In the genomic region with DNA sequence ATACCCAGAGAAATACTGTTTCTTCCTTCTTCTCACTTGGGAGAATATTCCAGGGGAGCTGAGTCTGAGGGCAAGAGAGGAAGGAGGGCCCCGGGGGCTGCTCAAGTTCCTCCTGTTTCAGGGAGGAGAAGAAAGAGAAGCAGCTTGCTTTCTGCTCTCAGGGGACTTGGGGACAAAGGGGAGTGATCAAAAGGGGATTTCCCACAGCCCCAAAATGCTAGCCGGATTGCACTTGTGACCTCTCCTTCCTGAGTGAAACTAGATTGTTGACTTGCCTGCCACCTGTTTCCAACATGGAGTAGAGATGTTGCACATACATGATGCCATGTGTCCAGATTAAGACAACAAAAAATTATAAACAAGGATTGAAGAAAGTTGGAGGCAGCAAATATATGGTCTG, we compare ENCODE assay signal across 9 cellular contexts. TPM values are rescaled to one million over a fixed set of nuclear protein-coding genes. Genes with fewer than 3 reads are reported as not detected.
DNase-seq lines count a peak whose midpoint lies in the region; ATAC-seq and TF ChIP-seq lines count a peak whose summit lies in the region.
"Had no signal": no experiment of that assay in that cellular context is flagged by ENCODE, and none has a peak within 500 bp of the region (broad histone marks: within the 10 kb centered on the region; RNA-seq: fewer than 3 reads in every experiment).

No MANE protein-coding gene starts in this region.

- no TSS peak for BruUV-seq in Calu3 (replicated peaks; lab: Mats Ljungman, UMichigan)

- peak in 2 of 3 donors; percentile 20 to 28 for DNase-seq in stimulated activated CD4-positive, alpha-beta T cell treated with anti-CD3 and anti-CD28 coated beads, Interleukin-12 subunit alpha, Interleukin-12 subunit beta, amount 100 ng/mL, for 48 hours (ENCODE audit: low read depth in 2 of 3, low spot score in 1 of 3)
- DNase-seq in stimulated activated CD4-positive, alpha-beta T cell treated with anti-CD3 and anti-CD28 coated beads, Interleukin-12 subunit alpha, Interleukin-12 subunit beta, amount 100 ng/mL, for 4 hours = no peak
- peak; percentile 58 for DNase-seq in T-helper 2 cell treated with Interferon-gamma antibody and Interleukin-4, amounts not matched to agents 5 μg/mL and 100 μg/mL, for 36 hours (ENCODE audit: low spot score)
- DNase-seq in mesothelial cell of epicardium (ENCODE audit: low spot score in 2 of 2, unreplicated experiment in 2 of 2) = no peak
- no peak for DNase-seq in COR-L47 (lab: John Stamatoyannopoulos, UW)
- DNase-seq in AG08395 (ENCODE audit: low spot score) = no peak
- no peak for DNase-seq in Calu3
- DNase-seq: left cardiac atrium had no signal

- peak; percentile 81 for ATAC-seq in HG02981 (IDR thresholded peaks at IDR 0.05; ENCODE audit: unreplicated experiment)

- peak overlapping the region; percentile 56 for H3K4me3 Mint-ChIP-seq in T-helper 2 cell treated with Interferon-gamma antibody and Interleukin-4, amounts not matched to agents 5 μg/mL and 100 μg/mL, for 36 hours
- no peak overlapping the region for H3K4me3 Mint-ChIP-seq in mesothelial cell of epicardium
- no peak overlapping the region for H3K4me3 Mint-ChIP-seq in Calu3 (ENCODE audit: low read depth, unreplicated experiment)

- intact Hi-C loops in Calu3 (cut with micrococcal nuclease; ENCODE audit: unreplicated experiment) = no loop called here

- peaks cover 2% of the 10 kb centered on the region for H3K36me3 Mint-ChIP-seq in T-helper 2 cell treated with Interferon-gamma antibody and Interleukin-4, amounts not matched to agents 5 μg/mL and 100 μg/mL, for 36 hours (ENCODE audit: low read depth)
- H3K36me3 Mint-ChIP-seq in mesothelial cell of epicardium = peaks cover 9% of the 10 kb centered on the region
- no peaks in the 10 kb centered on the region for H3K36me3 Mint-ChIP-seq in Calu3 (ENCODE audit: insufficient read depth, unreplicated experiment)

- no peaks in the 10 kb centered on the region for H3K9me3 Mint-ChIP-seq in T-helper 2 cell treated with Interferon-gamma antibody and Interleukin-4, amounts not matched to agents 5 μg/mL and 100 μg/mL, for 36 hours
- H3K9me3 Mint-ChIP-seq in mesothelial cell of epicardium = no peaks in the 10 kb centered on the region
- no peaks in the 10 kb centered on the region for H3K9me3 Mint-ChIP-seq in Calu3 (ENCODE audit: low read depth, unreplicated experiment)

- H3K27ac Mint-ChIP-seq in T-helper 2 cell treated with Interferon-gamma antibody and Interleukin-4, amounts not matched to agents 5 μg/mL and 100 μg/mL, for 36 hours = peak overlapping the region; percentile 83
- peak overlapping the region; percentile 13 for H3K27ac Mint-ChIP-seq in mesothelial cell of epicardium
- no peak overlapping the region for H3K27ac Mint-ChIP-seq in Calu3 (ENCODE audit: unreplicated experiment)

- peaks cover 40% of the 10 kb centered on the region for H3K4me1 Mint-ChIP-seq in T-helper 2 cell treated with Interferon-gamma antibody and Interleukin-4, amounts not matched to agents 5 μg/mL and 100 μg/mL, for 36 hours (ENCODE audit: low read depth)
- H3K4me1 Mint-ChIP-seq in mesothelial cell of epicardium (peaks cover 22% of the 10 kb centered on the region), Calu3 (ENCODE audit: low read depth, unreplicated experiment) (peaks cover 37% of the 10 kb centered on the region)

- CTCF ChIA-PET in Calu3 (lab: Charles Lee) = no interaction called here

- no peaks in the 10 kb centered on the region for H3K27me3 Mint-ChIP-seq in T-helper 2 cell treated with Interferon-gamma antibody and Interleukin-4, amounts not matched to agents 5 μg/mL and 100 μg/mL, for 36 hours (ENCODE audit: low read depth)
- H3K27me3 Mint-ChIP-seq in mesothelial cell of epicardium (ENCODE audit: low read depth) (no peaks in the 10 kb centered on the region), Calu3 (ENCODE audit: unreplicated experiment) (no peaks in the 10 kb centered on the region)

- TF ChIP-seq CTCF in mesothelial cell of epicardium (IDR thresholded peaks at IDR 0.05; ENCODE audit: unreplicated experiment) (no peak), Calu3 (IDR thresholded peaks at IDR 0.05; ENCODE audit: unreplicated experiment) (no peak)

RNA-seq across cellular contexts. Expression of gene PDCD4, which starts 28.7 kb away (rescaled TPM):
- total RNA-seq in mesothelial cell of epicardium = 142 to 157 TPM (median 145 TPM) in 3 replicates
- 17.8 and 26.1 TPM in 2 replicates for total RNA-seq in Calu3 (2022)

Comparison
In these comparisons a context has a peak if more than half of its experiments do, and no peak if none do; other contexts are left out.
1. DNase-seq: peak in stimulated activated CD4-positive, alpha-beta T cell treated with anti-CD3 and anti-CD28 coated beads, Interleukin-12 subunit alpha, Interleukin-12 subunit beta, amount 100 ng/mL, for 48 hours (2 of 3) and T-helper 2 cell treated with Interferon-gamma antibody and Interleukin-4, amounts not matched to agents 5 μg/mL and 100 μg/mL, for 36 hours (single experiment); none in stimulated activated CD4-positive, alpha-beta T cell treated with anti-CD3 and anti-CD28 coated beads, Interleukin-12 subunit alpha, Interleukin-12 subunit beta, amount 100 ng/mL, for 4 hours (single experiment), mesothelial cell of epicardium (0 of 2), COR-L47 (single experiment), AG08395 (single experiment) and Calu3 (single experiment).